Comparison of ENCODE assay signal across 31 cellular contexts in genomic region chr5:108361239-108361638, GRCh38.
"Had no signal": no experiment of that assay in that cellular context is flagged by ENCODE, and none has a peak within 500 bp of the region (broad histone marks: within the 10 kb centered on the region; RNA-seq: fewer than 3 reads in every experiment).

No MANE protein-coding gene starts in this region.

- H3K36me3 ChIP-seq: SJSA1 had no signal

- H3K9me3 ChIP-seq: MG63, Peyer's patch, SJSA1, SK-N-SH had no signal

- H3K27ac Mint-ChIP-seq: activated CD4-positive, alpha-beta T cell treated with anti-CD3 and anti-CD28 coated beads for 36 hours; activated CD4-positive, alpha-beta T cell treated with anti-CD3 and anti-CD28 coated beads, Interleukin-2, amount 10 ng/mL, durations not matched to agents 7 days and 5 days; activated CD8-positive, alpha-beta T cell treated with anti-CD3 and anti-CD28 coated beads, Interleukin-2, amount 10 ng/mL, durations not matched to agents 7 days and 5 days; activated T-cell treated with anti-CD3 and anti-CD28 coated beads, Interleukin-2, amount 50 U/mL, for 24 hours; activated T-helper 2 cell treated with anti-CD3 and anti-CD28 coated beads, Interferon-gamma antibody, Interleukin-2, Interleukin-4, amounts not matched to agents 10 μg/mL and 5 μg/mL and 100 μg/mL, durations not matched to agents 14 hours and 24 hours and 36 hours; brain; T-helper 1 cell treated with Interleukin-12 subunit alpha and Interleukin-12 subunit beta and Interleukin-4 antibody, amounts not matched to agents 30 μg/mL and 1 μg/mL, for 36 hours; T-helper 2 cell treated with Interferon-gamma antibody and Interleukin-4, amounts not matched to agents 5 μg/mL and 100 μg/mL, for 36 hours had no signal

- H3K9ac ChIP-seq: SK-N-SH had no signal

- ATAC-seq: activated CD4-positive, alpha-beta T cell treated with anti-CD3 and anti-CD28 coated beads for 36 hours; activated CD4-positive, CD25-positive, alpha-beta regulatory T cell treated with anti-CD3 and anti-CD28 coated beads, Interleukin-2, amount 50 U/mL, for 24 hours; activated CD8-positive, alpha-beta T cell treated with anti-CD3 and anti-CD28 coated beads, Interleukin-2, amount 10 ng/mL, durations not matched to agents 7 days and 5 days; activated naive CD4-positive, alpha-beta T cell treated with anti-CD3 and anti-CD28 coated beads, Interleukin-2, amount 50 U/mL, for 72 hours; PC-3 had no signal

- H3K4me1 ChIP-seq: adrenal gland, Peyer's patch, SJSA1 had no signal

- H3K4me3 ChIP-seq: adrenal gland, MG63, Peyer's patch, SJSA1 had no signal

- H3K9me3 Mint-ChIP-seq: activated CD4-positive, alpha-beta T cell treated with anti-CD3 and anti-CD28 coated beads, Interleukin-2, amount 10 ng/mL, durations not matched to agents 7 days and 5 days; activated naive CD4-positive, alpha-beta T cell treated with anti-CD3 and anti-CD28 coated beads, Interleukin-2, amount 50 U/mL, for 72 hours; activated T-cell treated with anti-CD3 and anti-CD28 coated beads, Interleukin-2, amount 50 U/mL, for 24 hours; activated T-helper 2 cell treated with anti-CD3 and anti-CD28 coated beads, Interferon-gamma antibody, Interleukin-2, Interleukin-4, amounts not matched to agents 10 μg/mL and 5 μg/mL and 100 μg/mL, durations not matched to agents 14 hours and 24 hours and 36 hours; T-helper 1 cell treated with Interleukin-12 subunit alpha and Interleukin-12 subunit beta and Interleukin-4 antibody, amounts not matched to agents 30 μg/mL and 1 μg/mL, for 36 hours; T-helper 2 cell treated with Interferon-gamma antibody and Interleukin-4, amounts not matched to agents 5 μg/mL and 100 μg/mL, for 36 hours had no signal

- DNase-seq: activated CD4-positive, alpha-beta T cell treated with anti-CD3 and anti-CD28 coated beads for 36 hours; activated CD4-positive, alpha-beta T cell treated with anti-CD3 and anti-CD28 coated beads, Interleukin-2, amount 10 ng/mL, durations not matched to agents 7 days and 5 days; activated CD4-positive, alpha-beta T cell treated with anti-CD3 and anti-CD28 coated beads, Interleukin-2, amount 50 U/mL, for 48 hours; activated CD8-positive, alpha-beta T cell treated with anti-CD3 and anti-CD28 coated beads, Interleukin-2, amount 10 ng/mL, durations not matched to agents 7 days and 5 days; activated gamma-delta T cell; activated naive CD4-positive, alpha-beta T cell treated with Interleukin-2 at 50 U/mL for 16 hours; activated T-cell treated with anti-CD3 and anti-CD28 coated beads, Interleukin-2, amount 50 U/mL, for 24 hours; adrenal gland; Kasumi-1; KG1; MG63; NCI-H1092; NCI-H1436 treated with DMSO at 0.1 percent for 48 hours; NCI-H1694 treated with DMSO at 0.1 percent for 48 hours; NCI-H2029; NCI-H345; NCI-H524 treated with DMSO at 0.1 percent for 48 hours; PC-3; Peyer's patch; RPMI8226; SHP77 treated with DMSO at 0.1 percent for 48 hours; SK-N-SH had no signal

- H3K27me3 Mint-ChIP-seq: activated CD4-positive, alpha-beta T cell treated with anti-CD3 and anti-CD28 coated beads for 36 hours; activated CD4-positive, alpha-beta T cell treated with anti-CD3 and anti-CD28 coated beads, Interleukin-2, amount 10 ng/mL, durations not matched to agents 7 days and 5 days; activated T-cell treated with anti-CD3 and anti-CD28 coated beads, Interleukin-2, amount 50 U/mL, for 24 hours; brain had no signal

- H3K9me2 ChIP-seq: SK-N-SH had no signal

- H3K4me3 Mint-ChIP-seq: activated CD4-positive, alpha-beta T cell treated with anti-CD3 and anti-CD28 coated beads for 36 hours; activated CD4-positive, alpha-beta T cell treated with anti-CD3 and anti-CD28 coated beads, Interleukin-2, amount 10 ng/mL, durations not matched to agents 7 days and 5 days; activated CD8-positive, alpha-beta T cell treated with anti-CD3 and anti-CD28 coated beads, Interleukin-2, amount 10 ng/mL, durations not matched to agents 7 days and 5 days; activated T-cell treated with anti-CD3 and anti-CD28 coated beads, Interleukin-2, amount 50 U/mL, for 24 hours; brain; T-helper 1 cell treated with Interleukin-12 subunit alpha and Interleukin-12 subunit beta and Interleukin-4 antibody, amounts not matched to agents 30 μg/mL and 1 μg/mL, for 36 hours; T-helper 2 cell treated with Interferon-gamma antibody and Interleukin-4, amounts not matched to agents 5 μg/mL and 100 μg/mL, for 36 hours had no signal

- H3K36me3 Mint-ChIP-seq: activated naive CD4-positive, alpha-beta T cell treated with anti-CD3 and anti-CD28 coated beads, Interleukin-2, amount 50 U/mL, for 72 hours had no signal

- H3K4me1 Mint-ChIP-seq: brain had no signal

- H3K4me2 ChIP-seq: SK-N-SH had no signal

- H3K27me3 ChIP-seq: adrenal gland, MG63, Peyer's patch, SJSA1 had no signal

- H3K27ac ChIP-seq: adrenal gland, Peyer's patch, SJSA1 had no signal

- FAIRE-seq: bronchial epithelial cell, TTC549 had no signal
